1 cellular context compared by ENCODE assay signal in genomic region chr6:52328303-52328662, GRCh38.
TF ChIP-seq lines count a peak whose summit lies in the region.

No MANE protein-coding gene starts in this region.

TF ChIP-seq in HepG2, 621 proteins besides CTCF, POLR2A, EP300 and RAD21 (continued from another document and continues in another):
- peak; percentile 60 for TF ChIP-seq GATAD2A (CRISPR knock-in tag; IDR thresholded peaks at IDR 0.05)
- TF ChIP-seq ZMYM4 (CRISPR knock-in tag; IDR thresholded peaks at IDR 0.05) = 0 out of 2 replicates have a peak, but pooled peaks have one; percentile 10
- peak; percentile 76 for TF ChIP-seq ZFY (CRISPR knock-in tag; IDR thresholded peaks at IDR 0.05)
- TF ChIP-seq ZBTB40 (IDR thresholded peaks at IDR 0.05) = no peak
- TF ChIP-seq ZBTB40 (CRISPR knock-in tag; IDR thresholded peaks at IDR 0.05) = no peak
- peak; percentile 81 for TF ChIP-seq CEBPG (CRISPR knock-in tag; IDR thresholded peaks at IDR 0.05)
- TF ChIP-seq ZNF580 (CRISPR knock-in tag; IDR thresholded peaks at IDR 0.05; ENCODE audit: borderline replicate concordance, low read depth) = peak; percentile 49; the same call in 1 of the 2 replicates
- TF ChIP-seq ZGPAT (CRISPR knock-in tag; IDR thresholded peaks at IDR 0.05) = 0 out of 2 replicates have a peak, but pooled peaks have one; percentile 51
- TF ChIP-seq ZNF546 (CRISPR knock-in tag; conservative IDR thresholded peaks at IDR 0.05) = 0 out of 2 replicates have a peak, but pooled peaks have one; percentile 42
- peak; percentile 41; the same call in 1 of the 2 replicates for TF ChIP-seq ZNF557 (CRISPR knock-in tag; IDR thresholded peaks at IDR 0.05)
- 0 out of 2 replicates have a peak, but pooled peaks have one; percentile 63 for TF ChIP-seq SNAI1 (CRISPR knock-in tag; IDR thresholded peaks at IDR 0.05; ENCODE audit: borderline replicate concordance)
- peak in 1 of 2 experiments; percentile 38; a peak in 1 of 4 replicates for TF ChIP-seq HMGXB4 (CRISPR knock-in tag; IDR thresholded peaks at IDR 0.05; ENCODE audit: borderline replicate concordance in 1 of 2, low read depth in 1 of 2)
- TF ChIP-seq ZNF264 (CRISPR knock-in tag; IDR thresholded peaks at IDR 0.05) = peak; percentile 72; the same call in 1 of the 2 replicates
- TF ChIP-seq REST (IDR thresholded peaks at IDR 0.05; ENCODE audit: borderline replicate concordance in 1 of 2, low read depth in 1 of 2, low read length in 2 of 2) = 0 out of 4 replicates have a peak, but pooled peaks of 1 of the 2 experiments have one; percentile 9
- TF ChIP-seq SOX13 (IDR thresholded peaks at IDR 0.05) = no peak
- peak in 1 of 2 experiments; percentile 88; a peak in 2 of 4 replicates for TF ChIP-seq SOX13 (CRISPR knock-in tag; conservative IDR thresholded peaks at IDR 0.05 in 1 of 2, IDR thresholded peaks at IDR 0.05 in 1 of 2)
- peak; percentile 56; the same call in 1 of the 2 replicates for TF ChIP-seq SIX1 (CRISPR knock-in tag; IDR thresholded peaks at IDR 0.05; ENCODE audit: borderline replicate concordance)
- TF ChIP-seq HNF4G (IDR thresholded peaks at IDR 0.05; ENCODE audit: borderline replicate concordance, low read depth, low read length) = peak; percentile 37; the same call in 1 of the 2 replicates
- TF ChIP-seq HNF4G (CRISPR knock-in tag; IDR thresholded peaks at IDR 0.05; ENCODE audit: borderline replicate concordance, low read depth) = no peak
- peak; percentile 94; the same call in 1 of the 2 replicates for TF ChIP-seq TEF (CRISPR knock-in tag; IDR thresholded peaks at IDR 0.05)
- TF ChIP-seq SP1 (IDR thresholded peaks at IDR 0.05) = no peak
- TF ChIP-seq SP1 (CRISPR knock-in tag; IDR thresholded peaks at IDR 0.05) = peak; percentile 43
- TF ChIP-seq ZNF552 (CRISPR knock-in tag; IDR thresholded peaks at IDR 0.05; ENCODE audit: borderline replicate concordance) = no peak
- peak; percentile 74 for TF ChIP-seq ZFX (CRISPR knock-in tag; IDR thresholded peaks at IDR 0.05; ENCODE audit: low read depth)
- no peak for TF ChIP-seq ZNF740 (CRISPR knock-in tag; IDR thresholded peaks at IDR 0.05)
- 0 out of 2 replicates have a peak, but pooled peaks have one; percentile 2 for TF ChIP-seq ZNF512B (CRISPR knock-in tag; IDR thresholded peaks at IDR 0.05; ENCODE audit: borderline replicate concordance)
- TF ChIP-seq ERF (CRISPR knock-in tag; IDR thresholded peaks at IDR 0.05) = peak; percentile 73
- peak; percentile 42; the same call in 1 of the 2 replicates for TF ChIP-seq SOX5 (CRISPR knock-in tag; IDR thresholded peaks at IDR 0.05; ENCODE audit: borderline replicate concordance)
- TF ChIP-seq SAP130 (CRISPR knock-in tag; IDR thresholded peaks at IDR 0.05; ENCODE audit: low read depth) = peak; percentile 44; the same call in 1 of the 2 replicates
- TF ChIP-seq REXO4 (CRISPR knock-in tag; IDR thresholded peaks at IDR 0.05; ENCODE audit: borderline replicate concordance) = no peak
- TF ChIP-seq PLRG1 (conservative IDR thresholded peaks at IDR 0.05) = no peak
- peak; percentile 64; the same call in 1 of the 2 replicates for TF ChIP-seq ISL2 (CRISPR knock-in tag; IDR thresholded peaks at IDR 0.05)
- TF ChIP-seq HNF4A (CRISPR knock-in tag; IDR thresholded peaks at IDR 0.05) = peak; percentile 41; the same call in 1 of the 2 replicates
- peak; percentile 41; the same call in 1 of the 2 replicates for TF ChIP-seq RELA (CRISPR knock-in tag; IDR thresholded peaks at IDR 0.05)
- TF ChIP-seq NCOA5 (CRISPR knock-in tag; IDR thresholded peaks at IDR 0.05) = no peak
- peak; percentile 43; the same call in 1 of the 2 replicates for TF ChIP-seq ZNF792 (CRISPR knock-in tag; IDR thresholded peaks at IDR 0.05)
